7 cellular contexts compared by ENCODE assay signal in genomic region chr1:166947398-166948043, GRCh38. TPM values are rescaled to one million over a fixed set of nuclear protein-coding genes. Genes with fewer than 3 reads are reported as not detected.
DNase-seq lines count a peak whose midpoint lies in the region; ATAC-seq, FAIRE-seq and TF ChIP-seq lines count a peak whose summit lies in the region.

No MANE protein-coding gene starts in this region.

- DNase-seq in GM12892 (ENCODE audit: insufficient read length) (peak; percentile 29), NCI-H146 (lab: John Stamatoyannopoulos, UW) (peak; percentile 81), chondrocyte (ENCODE audit: low spot score) (peak; percentile 92), left lobe of liver (ENCODE audit: low spot score) (no peak), stromal cell of bone marrow (ENCODE audit: low read depth) (peak; percentile 29)
- no peak for DNase-seq in stimulated activated effector memory CD8-positive, alpha-beta T cell treated with anti-CD3 and anti-CD28 coated beads, Interleukin-12 subunit alpha, Interleukin-12 subunit beta, amount 100 ng/mL, for 72 hours (ENCODE audit: low spot score in 2 of 2)
- DNase-seq in central memory CD4-positive, alpha-beta T cell = no peak

- H3K27me3 Mint-ChIP-seq in chondrocyte (ENCODE audit: low read depth) = no peaks in the 10 kb centered on the region

- ATAC-seq in left lobe of liver = peak; percentile 14
- ATAC-seq in stimulated activated effector memory CD8-positive, alpha-beta T cell treated with anti-CD3 and anti-CD28 coated beads, Interleukin-12 subunit alpha, Interleukin-12 subunit beta, amount 100 ng/mL, for 72 hours = no peak

- peaks cover 35% of the 10 kb centered on the region for H3K4me1 Mint-ChIP-seq in chondrocyte (ENCODE audit: low read depth)
- peaks cover 18% of the 10 kb centered on the region for H3K4me1 Mint-ChIP-seq in stimulated activated effector memory CD8-positive, alpha-beta T cell treated with anti-CD3 and anti-CD28 coated beads, Interleukin-12 subunit alpha, Interleukin-12 subunit beta, amount 100 ng/mL, for 72 hours

- H3K4me3 Mint-ChIP-seq in chondrocyte (ENCODE audit: unreplicated experiment) = peak overlapping the region; percentile 69
- H3K4me3 Mint-ChIP-seq in stimulated activated effector memory CD8-positive, alpha-beta T cell treated with anti-CD3 and anti-CD28 coated beads, Interleukin-12 subunit alpha, Interleukin-12 subunit beta, amount 100 ng/mL, for 72 hours = no peak overlapping the region

- TF ChIP-seq CTCF in chondrocyte (IDR thresholded peaks at IDR 0.05) = no peak

- FAIRE-seq in GM12892 (lab: Jason Lieb, UNC) = no peak

- no peak overlapping the region for H3K27ac Mint-ChIP-seq in chondrocyte (ENCODE audit: unreplicated experiment)
- H3K27ac Mint-ChIP-seq in stimulated activated effector memory CD8-positive, alpha-beta T cell treated with anti-CD3 and anti-CD28 coated beads, Interleukin-12 subunit alpha, Interleukin-12 subunit beta, amount 100 ng/mL, for 72 hours = no peak overlapping the region

- H3K9me3 Mint-ChIP-seq in chondrocyte (ENCODE audit: low read depth) = no peaks in the 10 kb centered on the region
- no peaks in the 10 kb centered on the region for H3K9me3 Mint-ChIP-seq in stimulated activated effector memory CD8-positive, alpha-beta T cell treated with anti-CD3 and anti-CD28 coated beads, Interleukin-12 subunit alpha, Interleukin-12 subunit beta, amount 100 ng/mL, for 72 hours

- no peaks in the 10 kb centered on the region for H3K36me3 Mint-ChIP-seq in chondrocyte (ENCODE audit: low read depth)
- H3K36me3 Mint-ChIP-seq in stimulated activated effector memory CD8-positive, alpha-beta T cell treated with anti-CD3 and anti-CD28 coated beads, Interleukin-12 subunit alpha, Interleukin-12 subunit beta, amount 100 ng/mL, for 72 hours = no peaks in the 10 kb centered on the region

- TF ChIP-seq POLR2A in GM12892 (IDR thresholded peaks at IDR 0.05; ENCODE audit: low read depth, low read length) = no peak

RNA-seq across cellular contexts. Expression of gene ILDR2, which starts 27.8 kb away (rescaled TPM):
- polyA plus RNA-seq in GM12892 (2012; ENCODE audit: missing spikeins) = 0.78 TPM
- total RNA-seq in chondrocyte (1.3 to 2.7 TPM (median 1.5 TPM) in 3 replicates), left lobe of liver (3.3 TPM)

RNA-seq across cellular contexts. Expression of gene MAEL, which starts 41.6 kb away (rescaled TPM):
- not detected for polyA plus RNA-seq in GM12892 (2012; ENCODE audit: missing spikeins)
- total RNA-seq in chondrocyte (0.56 TPM in 1 of 3 replicates, not detected in the others), left lobe of liver (0.86 TPM)

Comparison
In these comparisons a context has a peak if more than half of its experiments do, and no peak if none do; other contexts are left out.
1. DNase-seq: peak in GM12892 (single experiment), NCI-H146 (single experiment), chondrocyte (single experiment) and stromal cell of bone marrow (single experiment); none in left lobe of liver (single experiment), stimulated activated effector memory CD8-positive, alpha-beta T cell treated with anti-CD3 and anti-CD28 coated beads, Interleukin-12 subunit alpha, Interleukin-12 subunit beta, amount 100 ng/mL, for 72 hours (0 of 2) and central memory CD4-positive, alpha-beta T cell (single experiment).